1 cellular context compared by ENCODE assay signal in the genomic region with DNA sequence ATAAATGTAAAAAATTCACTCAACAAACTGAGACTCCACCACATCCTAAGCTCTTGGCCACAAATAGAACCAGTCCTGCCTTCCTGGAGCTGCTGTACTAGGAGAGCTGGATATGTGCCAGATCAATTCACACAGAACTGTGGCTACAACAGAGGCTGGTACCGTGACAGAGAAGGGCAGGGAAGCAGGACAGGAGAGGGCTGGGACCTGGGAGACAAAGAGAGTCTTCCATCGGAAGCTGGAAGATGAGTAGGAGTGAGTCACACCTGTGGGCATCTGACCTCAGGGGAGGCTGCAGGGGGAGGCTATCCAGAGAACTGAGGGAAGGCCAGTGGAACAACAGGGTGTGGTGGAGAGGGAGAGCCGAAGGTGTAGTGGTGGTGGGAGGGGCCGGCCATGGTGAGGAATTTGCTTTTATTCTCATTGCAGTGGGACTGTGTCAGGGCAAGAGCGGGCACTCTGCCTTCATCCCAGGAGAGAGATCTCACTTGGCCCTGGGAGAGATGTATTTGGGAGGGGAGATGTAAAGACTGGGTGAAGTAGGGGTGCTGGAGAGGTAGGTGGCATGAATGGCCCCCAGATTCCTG.
TF ChIP-seq lines count a peak whose summit lies in the region.

No MANE protein-coding gene starts in this region.

TF ChIP-seq in HEK293, 187 proteins besides CTCF, POLR2A, EP300 and RAD21 (continued from another document):
- TF ChIP-seq, protein P1, sequence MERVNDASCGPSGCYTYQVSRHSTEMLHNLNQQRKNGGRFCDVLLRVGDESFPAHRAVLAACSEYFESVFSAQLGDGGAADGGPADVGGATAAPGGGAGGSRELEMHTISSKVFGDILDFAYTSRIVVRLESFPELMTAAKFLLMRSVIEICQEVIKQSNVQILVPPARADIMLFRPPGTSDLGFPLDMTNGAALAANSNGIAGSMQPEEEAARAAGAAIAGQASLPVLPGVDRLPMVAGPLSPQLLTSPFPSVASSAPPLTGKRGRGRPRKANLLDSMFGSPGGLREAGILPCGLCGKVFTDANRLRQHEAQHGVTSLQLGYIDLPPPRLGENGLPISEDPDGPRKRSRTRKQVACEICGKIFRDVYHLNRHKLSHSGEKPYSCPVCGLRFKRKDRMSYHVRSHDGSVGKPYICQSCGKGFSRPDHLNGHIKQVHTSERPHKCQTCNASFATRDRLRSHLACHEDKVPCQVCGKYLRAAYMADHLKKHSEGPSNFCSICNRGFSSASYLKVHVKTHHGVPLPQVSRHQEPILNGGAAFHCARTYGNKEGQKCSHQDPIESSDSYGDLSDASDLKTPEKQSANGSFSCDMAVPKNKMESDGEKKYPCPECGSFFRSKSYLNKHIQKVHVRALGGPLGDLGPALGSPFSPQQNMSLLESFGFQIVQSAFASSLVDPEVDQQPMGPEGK (tag by site-specific recombination; IDR thresholded peaks at IDR 0.05), result peak; percentile 70; the same call in 1 of the 2 replicates
- TF ChIP-seq ZNF366 (tag by site-specific recombination; conservative IDR thresholded peaks at IDR 0.05) (peak; percentile 73), SP3 (tag by site-specific recombination; IDR thresholded peaks at IDR 0.05) (peak; percentile 27), OSR2 (tag by site-specific recombination; IDR thresholded peaks at IDR 0.05) (0 out of 2 replicates have a peak, but pooled peaks have one; percentile 27), ZNF626 (tag by site-specific recombination; IDR thresholded peaks at IDR 0.05) (no peak), GLIS1 (tag by site-specific recombination; IDR thresholded peaks at IDR 0.05) (peak; percentile 77), SCRT2 (tag by site-specific recombination; IDR thresholded peaks at IDR 0.05) (peak; percentile 95), PRDM1 (tag by site-specific recombination; IDR thresholded peaks at IDR 0.05) (no peak), ZNF560 (tag by site-specific recombination; IDR thresholded peaks at IDR 0.05; ENCODE audit: borderline replicate concordance) (no peak), MYNN (tag by site-specific recombination; IDR thresholded peaks at IDR 0.05; ENCODE audit: borderline replicate concordance) (peak; percentile 67), SP7 (tag by site-specific recombination; IDR thresholded peaks at IDR 0.05) (peak; percentile 51; the same call in 1 of the 2 replicates), IKZF3 (tag by site-specific recombination; IDR thresholded peaks at IDR 0.05) (0 out of 2 replicates have a peak, but pooled peaks have one; percentile 7), ZNF629 (tag by site-specific recombination; IDR thresholded peaks at IDR 0.05) (peak; percentile 21; the same call in 1 of the 2 replicates)
- TF ChIP-seq, protein P2, sequence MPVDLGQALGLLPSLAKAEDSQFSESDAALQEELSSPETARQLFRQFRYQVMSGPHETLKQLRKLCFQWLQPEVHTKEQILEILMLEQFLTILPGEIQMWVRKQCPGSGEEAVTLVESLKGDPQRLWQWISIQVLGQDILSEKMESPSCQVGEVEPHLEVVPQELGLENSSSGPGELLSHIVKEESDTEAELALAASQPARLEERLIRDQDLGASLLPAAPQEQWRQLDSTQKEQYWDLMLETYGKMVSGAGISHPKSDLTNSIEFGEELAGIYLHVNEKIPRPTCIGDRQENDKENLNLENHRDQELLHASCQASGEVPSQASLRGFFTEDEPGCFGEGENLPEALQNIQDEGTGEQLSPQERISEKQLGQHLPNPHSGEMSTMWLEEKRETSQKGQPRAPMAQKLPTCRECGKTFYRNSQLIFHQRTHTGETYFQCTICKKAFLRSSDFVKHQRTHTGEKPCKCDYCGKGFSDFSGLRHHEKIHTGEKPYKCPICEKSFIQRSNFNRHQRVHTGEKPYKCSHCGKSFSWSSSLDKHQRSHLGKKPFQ (tag by site-specific recombination; IDR thresholded peaks at IDR 0.05), result peak; percentile 89
- TF ChIP-seq, protein P3, sequence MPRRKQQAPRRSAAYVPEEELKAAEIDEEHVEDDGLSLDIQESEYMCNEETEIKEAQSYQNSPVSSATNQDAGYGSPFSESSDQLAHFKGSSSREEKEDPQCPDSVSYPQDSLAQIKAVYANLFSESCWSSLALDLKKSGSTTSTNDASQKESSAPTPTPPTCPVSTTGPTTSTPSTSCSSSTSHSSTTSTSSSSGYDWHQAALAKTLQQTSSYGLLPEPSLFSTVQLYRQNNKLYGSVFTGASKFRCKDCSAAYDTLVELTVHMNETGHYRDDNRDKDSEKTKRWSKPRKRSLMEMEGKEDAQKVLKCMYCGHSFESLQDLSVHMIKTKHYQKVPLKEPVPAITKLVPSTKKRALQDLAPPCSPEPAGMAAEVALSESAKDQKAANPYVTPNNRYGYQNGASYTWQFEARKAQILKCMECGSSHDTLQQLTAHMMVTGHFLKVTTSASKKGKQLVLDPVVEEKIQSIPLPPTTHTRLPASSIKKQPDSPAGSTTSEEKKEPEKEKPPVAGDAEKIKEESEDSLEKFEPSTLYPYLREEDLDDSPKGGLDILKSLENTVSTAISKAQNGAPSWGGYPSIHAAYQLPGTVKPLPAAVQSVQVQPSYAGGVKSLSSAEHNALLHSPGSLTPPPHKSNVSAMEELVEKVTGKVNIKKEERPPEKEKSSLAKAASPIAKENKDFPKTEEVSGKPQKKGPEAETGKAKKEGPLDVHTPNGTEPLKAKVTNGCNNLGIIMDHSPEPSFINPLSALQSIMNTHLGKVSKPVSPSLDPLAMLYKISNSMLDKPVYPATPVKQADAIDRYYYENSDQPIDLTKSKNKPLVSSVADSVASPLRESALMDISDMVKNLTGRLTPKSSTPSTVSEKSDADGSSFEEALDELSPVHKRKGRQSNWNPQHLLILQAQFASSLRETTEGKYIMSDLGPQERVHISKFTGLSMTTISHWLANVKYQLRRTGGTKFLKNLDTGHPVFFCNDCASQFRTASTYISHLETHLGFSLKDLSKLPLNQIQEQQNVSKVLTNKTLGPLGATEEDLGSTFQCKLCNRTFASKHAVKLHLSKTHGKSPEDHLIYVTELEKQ (tag by site-specific recombination; IDR thresholded peaks at IDR 0.05; ENCODE audit: borderline replicate concordance), result peak; percentile 13; the same call in 1 of the 2 replicates
- TF ChIP-seq, protein P4, sequence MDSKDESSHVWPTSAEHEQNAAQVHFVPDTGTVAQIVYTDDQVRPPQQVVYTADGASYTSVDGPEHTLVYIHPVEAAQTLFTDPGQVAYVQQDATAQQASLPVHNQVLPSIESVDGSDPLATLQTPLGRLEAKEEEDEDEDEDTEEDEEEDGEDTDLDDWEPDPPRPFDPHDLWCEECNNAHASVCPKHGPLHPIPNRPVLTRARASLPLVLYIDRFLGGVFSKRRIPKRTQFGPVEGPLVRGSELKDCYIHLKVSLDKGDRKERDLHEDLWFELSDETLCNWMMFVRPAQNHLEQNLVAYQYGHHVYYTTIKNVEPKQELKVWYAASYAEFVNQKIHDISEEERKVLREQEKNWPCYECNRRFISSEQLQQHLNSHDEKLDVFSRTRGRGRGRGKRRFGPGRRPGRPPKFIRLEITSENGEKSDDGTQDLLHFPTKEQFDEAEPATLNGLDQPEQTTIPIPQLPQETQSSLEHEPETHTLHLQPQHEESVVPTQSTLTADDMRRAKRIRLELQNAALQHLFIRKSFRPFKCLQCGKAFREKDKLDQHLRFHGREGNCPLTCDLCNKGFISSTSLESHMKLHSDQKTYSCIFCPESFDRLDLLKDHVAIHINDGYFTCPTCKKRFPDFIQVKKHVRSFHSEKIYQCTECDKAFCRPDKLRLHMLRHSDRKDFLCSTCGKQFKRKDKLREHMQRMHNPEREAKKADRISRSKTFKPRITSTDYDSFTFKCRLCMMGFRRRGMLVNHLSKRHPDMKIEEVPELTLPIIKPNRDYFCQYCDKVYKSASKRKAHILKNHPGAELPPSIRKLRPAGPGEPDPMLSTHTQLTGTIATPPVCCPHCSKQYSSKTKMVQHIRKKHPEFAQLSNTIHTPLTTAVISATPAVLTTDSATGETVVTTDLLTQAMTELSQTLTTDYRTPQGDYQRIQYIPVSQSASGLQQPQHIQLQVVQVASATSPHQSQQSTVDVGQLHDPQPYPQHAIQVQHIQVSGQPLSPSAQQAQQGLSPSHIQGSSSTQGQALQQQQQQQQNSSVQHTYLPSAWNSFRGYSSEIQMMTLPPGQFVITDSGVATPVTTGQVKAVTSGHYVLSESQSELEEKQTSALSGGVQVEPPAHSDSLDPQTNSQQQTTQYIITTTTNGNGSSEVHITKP (tag by site-specific recombination; IDR thresholded peaks at IDR 0.05), result 0 out of 2 replicates have a peak, but pooled peaks have one; percentile 50
- TF ChIP-seq, protein P5, sequence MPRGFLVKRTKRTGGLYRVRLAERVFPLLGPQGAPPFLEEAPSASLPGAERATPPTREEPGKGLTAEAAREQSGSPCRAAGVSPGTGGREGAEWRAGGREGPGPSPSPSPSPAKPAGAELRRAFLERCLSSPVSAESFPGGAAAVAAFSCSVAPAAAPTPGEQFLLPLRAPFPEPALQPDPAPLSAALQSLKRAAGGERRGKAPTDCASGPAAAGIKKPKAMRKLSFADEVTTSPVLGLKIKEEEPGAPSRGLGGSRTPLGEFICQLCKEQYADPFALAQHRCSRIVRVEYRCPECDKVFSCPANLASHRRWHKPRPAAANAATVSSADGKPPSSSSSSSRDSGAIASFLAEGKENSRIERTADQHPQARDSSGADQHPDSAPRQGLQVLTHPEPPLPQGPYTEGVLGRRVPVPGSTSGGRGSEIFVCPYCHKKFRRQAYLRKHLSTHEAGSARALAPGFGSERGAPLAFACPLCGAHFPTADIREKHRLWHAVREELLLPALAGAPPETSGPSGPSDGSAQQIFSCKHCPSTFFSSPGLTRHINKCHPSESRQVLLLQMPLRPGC (tag by site-specific recombination; IDR thresholded peaks at IDR 0.05), result 0 out of 2 replicates have a peak, but pooled peaks have one; percentile 55
